In genomic region chr1:169893645-169894423, GRCh38 we compare ENCODE assay signal across 8 cellular contexts. TPM values are rescaled to one million over a fixed set of nuclear protein-coding genes. Genes with fewer than 3 reads are reported as not detected.
DNase-seq lines count a peak whose midpoint lies in the region; ATAC-seq and TF ChIP-seq lines count a peak whose summit lies in the region.

A gene with protein sequence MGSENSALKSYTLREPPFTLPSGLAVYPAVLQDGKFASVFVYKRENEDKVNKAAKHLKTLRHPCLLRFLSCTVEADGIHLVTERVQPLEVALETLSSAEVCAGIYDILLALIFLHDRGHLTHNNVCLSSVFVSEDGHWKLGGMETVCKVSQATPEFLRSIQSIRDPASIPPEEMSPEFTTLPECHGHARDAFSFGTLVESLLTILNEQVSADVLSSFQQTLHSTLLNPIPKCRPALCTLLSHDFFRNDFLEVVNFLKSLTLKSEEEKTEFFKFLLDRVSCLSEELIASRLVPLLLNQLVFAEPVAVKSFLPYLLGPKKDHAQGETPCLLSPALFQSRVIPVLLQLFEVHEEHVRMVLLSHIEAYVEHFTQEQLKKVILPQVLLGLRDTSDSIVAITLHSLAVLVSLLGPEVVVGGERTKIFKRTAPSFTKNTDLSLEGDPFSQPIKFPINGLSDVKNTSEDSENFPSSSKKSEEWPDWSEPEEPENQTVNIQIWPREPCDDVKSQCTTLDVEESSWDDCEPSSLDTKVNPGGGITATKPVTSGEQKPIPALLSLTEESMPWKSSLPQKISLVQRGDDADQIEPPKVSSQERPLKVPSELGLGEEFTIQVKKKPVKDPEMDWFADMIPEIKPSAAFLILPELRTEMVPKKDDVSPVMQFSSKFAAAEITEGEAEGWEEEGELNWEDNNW (minus strand): TSS chr1:169893896. CDS start chr1:169888840, 5,056 bp downstream.

- POLR2A ChIA-PET in RWPE1 (lab: Yijun Ruan, JAX; ENCODE audit: low non-redundant PET) = interaction anchor here (0.6 kb wide), 1 partner anchor 1276 kb away, joined by 3 read pairs; no protein-coding TSS in a partner anchor
- POLR2A ChIA-PET in naive thymus-derived CD8-positive, alpha-beta T cell (lab: Charles Lee) = interaction anchor here (0.6 to 2.8 kb wide), 16 partner anchors 9 to 1958 kb away, joined by 3 to 25 read pairs (median 4); partner anchors contain the start of genes BLZF1, DCAF6, FMO4 and KIFAP3

- DNase-seq in Daoy (ENCODE audit: low read depth) (peak; percentile 97), GOT3 (lab: John Stamatoyannopoulos, UW) (peak; percentile 99), LNCaP clone FGC (ENCODE audit: low read depth) (peak; percentile 96), RWPE1 (ENCODE audit: low spot score) (peak; percentile 98), fibroblast of mammary gland (ENCODE audit: low read depth) (peak; percentile 98)
- peak; percentile 89 for DNase-seq in activated T-helper 2 cell treated with anti-CD3 and anti-CD28 coated beads, Interferon-gamma antibody, Interleukin-2, Interleukin-4, amounts not matched to agents 10 μg/mL and 5 μg/mL and 100 μg/mL, durations not matched to agents 14 hours and 24 hours and 36 hours (ENCODE audit: low spot score)
- DNase-seq in naive thymus-derived CD8-positive, alpha-beta T cell = peak; percentile 82 to 99 (median 90)
- DNase-seq in stimulated activated naive CD4-positive, alpha-beta T cell (lab: John Stamatoyannopoulos, UW) = peak; percentile 86 to 99 (median 94)

- peak within 1 kb of the TSS; percentile 98 for H3K27ac Mint-ChIP-seq in activated T-helper 2 cell treated with anti-CD3 and anti-CD28 coated beads, Interferon-gamma antibody, Interleukin-2, Interleukin-4, amounts not matched to agents 10 μg/mL and 5 μg/mL and 100 μg/mL, durations not matched to agents 14 hours and 24 hours and 36 hours
- H3K27ac Mint-ChIP-seq in naive thymus-derived CD8-positive, alpha-beta T cell = peak within 1 kb of the TSS; percentile 98 to 100 (median 99)

- peak within 1 kb of the TSS; percentile 67 for H3K4me3 ChIP-seq in LNCaP clone FGC (ENCODE audit: low read depth, low read length)
- H3K4me3 ChIP-seq in fibroblast of mammary gland (ENCODE audit: control insufficient read depth, low read depth, low read length) = peak within 1 kb of the TSS; percentile 86

- no peak for TF ChIP-seq CTCF in LNCaP clone FGC (IDR thresholded peaks at IDR 0.05; ENCODE audit: control insufficient read depth, extremely low read depth, insufficient read depth)
- TF ChIP-seq CTCF in RWPE1 (conservative IDR thresholded peaks at IDR 0.05; ENCODE audit: low read depth) = no peak
- no peak for TF ChIP-seq CTCF in fibroblast of mammary gland (conservative IDR thresholded peaks at IDR 0.05; ENCODE audit: control insufficient read depth, insufficient read depth, low read depth, low read length)

- CTCF ChIA-PET in RWPE1 (lab: Yijun Ruan, JAX) = interaction anchor here (0.6 to 0.8 kb wide), 3 partner anchors 21 to 346 kb away, joined by 3 read pairs; no protein-coding TSS in a partner anchor

- intact Hi-C loops in activated T-helper 2 cell treated with anti-CD3 and anti-CD28 coated beads, Interferon-gamma antibody, Interleukin-2, Interleukin-4, amounts not matched to agents 10 μg/mL and 5 μg/mL and 100 μg/mL, durations not matched to agents 14 hours and 24 hours and 36 hours (cut with micrococcal nuclease) = loop anchor here (1.0 to 5.0 kb wide), 10 partner anchors 15 to 847 kb away; partner anchors contain the start of genes BLZF1, F5, GORAB and KIFAP3

- H3K36me3 Mint-ChIP-seq in activated T-helper 2 cell treated with anti-CD3 and anti-CD28 coated beads, Interferon-gamma antibody, Interleukin-2, Interleukin-4, amounts not matched to agents 10 μg/mL and 5 μg/mL and 100 μg/mL, durations not matched to agents 14 hours and 24 hours and 36 hours (ENCODE audit: low read depth) = peaks cover 5% of the 10 kb centered on the region
- H3K36me3 Mint-ChIP-seq in naive thymus-derived CD8-positive, alpha-beta T cell = peaks cover 0 to 7% (median 0%) of the 10 kb centered on the region in 3 donors

- H3K4me3 Mint-ChIP-seq in activated T-helper 2 cell treated with anti-CD3 and anti-CD28 coated beads, Interferon-gamma antibody, Interleukin-2, Interleukin-4, amounts not matched to agents 10 μg/mL and 5 μg/mL and 100 μg/mL, durations not matched to agents 14 hours and 24 hours and 36 hours (ENCODE audit: low read depth) = peak within 1 kb of the TSS; percentile 86
- H3K4me3 Mint-ChIP-seq in naive thymus-derived CD8-positive, alpha-beta T cell = peak within 1 kb of the TSS; percentile 88 to 97 (median 92)

- H3K27me3 Mint-ChIP-seq in activated T-helper 2 cell treated with anti-CD3 and anti-CD28 coated beads, Interferon-gamma antibody, Interleukin-2, Interleukin-4, amounts not matched to agents 10 μg/mL and 5 μg/mL and 100 μg/mL, durations not matched to agents 14 hours and 24 hours and 36 hours (ENCODE audit: low read depth) = peaks cover 9% of the 10 kb centered on the region
- peaks cover 0 to 9% (median 3%) of the 10 kb centered on the region in 5 donors for H3K27me3 Mint-ChIP-seq in naive thymus-derived CD8-positive, alpha-beta T cell

- H3K9me3 Mint-ChIP-seq in activated T-helper 2 cell treated with anti-CD3 and anti-CD28 coated beads, Interferon-gamma antibody, Interleukin-2, Interleukin-4, amounts not matched to agents 10 μg/mL and 5 μg/mL and 100 μg/mL, durations not matched to agents 14 hours and 24 hours and 36 hours = no peaks in the 10 kb centered on the region
- no peaks in the 10 kb centered on the region for H3K9me3 Mint-ChIP-seq in naive thymus-derived CD8-positive, alpha-beta T cell

- peaks cover 47% of the 10 kb centered on the region for H3K4me1 Mint-ChIP-seq in activated T-helper 2 cell treated with anti-CD3 and anti-CD28 coated beads, Interferon-gamma antibody, Interleukin-2, Interleukin-4, amounts not matched to agents 10 μg/mL and 5 μg/mL and 100 μg/mL, durations not matched to agents 14 hours and 24 hours and 36 hours (ENCODE audit: low read depth)
- peaks cover 30 to 52% (median 44%) of the 10 kb centered on the region in 4 donors for H3K4me1 Mint-ChIP-seq in naive thymus-derived CD8-positive, alpha-beta T cell

- ATAC-seq in naive thymus-derived CD8-positive, alpha-beta T cell = peak; percentile 84 to 85

- peak within 1 kb of the TSS; percentile 89 for H3K27ac ChIP-seq in RWPE1

RNA-seq across cellular contexts. Expression of the gene that starts here (rescaled TPM):
- total RNA-seq in Daoy (2014; rRNA removed; shearing (Covaris generic)) = 7.3 and 7.4 TPM in 2 replicates
- total RNA-seq in activated T-helper 2 cell treated with anti-CD3 and anti-CD28 coated beads, Interferon-gamma antibody, Interleukin-2, Interleukin-4, amounts not matched to agents 10 μg/mL and 5 μg/mL and 100 μg/mL, durations not matched to agents 14 hours and 24 hours and 36 hours = 9.5 and 10.2 TPM in 2 replicates
- 10 to 100 TPM; 18.0 to 19.9 TPM for total RNA-seq in naive thymus-derived CD8-positive, alpha-beta T cell
- polyA plus RNA-seq in naive thymus-derived CD8-positive, alpha-beta T cell = 10 to 100 TPM; 10.1 to 14.8 (median 14.7) TPM

Comparison
In these comparisons a context has a peak if more than half of its experiments do, and no peak if none do; other contexts are left out.
1. Peak in every context shown above with its lines: DNase-seq, ATAC-seq, H3K4me3 ChIP-seq and H3K27ac ChIP-seq.